In genomic region chr5:142922223-142922952, GRCh38 we compare ENCODE assay signal across 8 cellular contexts.
DNase-seq lines count a peak whose midpoint lies in the region; ATAC-seq, FAIRE-seq and TF ChIP-seq lines count a peak whose summit lies in the region.

No MANE protein-coding gene starts in this region.

- H3K36me3 Mint-ChIP-seq in CD4-positive, CD25-positive, alpha-beta regulatory T cell = peaks cover 19% of the 10 kb centered on the region

- H3K4me3 Mint-ChIP-seq in CD4-positive, CD25-positive, alpha-beta regulatory T cell = no peak overlapping the region

- H3K27ac ChIP-seq in CD4-positive, CD25-positive, alpha-beta regulatory T cell (ENCODE audit: insufficient read depth, low read length, poor library complexity, severe bottlenecking) = no peak overlapping the region
- H3K27ac ChIP-seq in RWPE1 = no peak overlapping the region

- H3K27me3 ChIP-seq in CD4-positive, CD25-positive, alpha-beta regulatory T cell (ENCODE audit: control insufficient read depth, insufficient read depth, low read length) = no peaks in the 10 kb centered on the region

- CTCF ChIA-PET in RWPE1 (lab: Yijun Ruan, JAX) = interaction anchor here (0.5 to 1.5 kb wide), 13 partner anchors 9 to 1165 kb away, joined by 3 to 5 read pairs (median 3); partner anchors contain the start of gene NR3C1

- H3K4me1 ChIP-seq in CD4-positive, CD25-positive, alpha-beta regulatory T cell (ENCODE audit: control insufficient read depth, insufficient read depth, low read length, poor library complexity, severe bottlenecking) = no peaks in the 10 kb centered on the region

- H3K36me3 ChIP-seq in CD4-positive, CD25-positive, alpha-beta regulatory T cell (ENCODE audit: control insufficient read depth, insufficient read depth, low read length) = no peaks in the 10 kb centered on the region

- H3K27ac Mint-ChIP-seq in CD4-positive, CD25-positive, alpha-beta regulatory T cell = peak overlapping the region in 1 of 3 donors; percentile 43

- no peaks in the 10 kb centered on the region for H3K9me3 Mint-ChIP-seq in CD4-positive, CD25-positive, alpha-beta regulatory T cell

- peak; percentile 69 for TF ChIP-seq CTCF in RWPE1 (conservative IDR thresholded peaks at IDR 0.05; ENCODE audit: low read depth)
- peak; percentile 46 for TF ChIP-seq CTCF in fibroblast of mammary gland (conservative IDR thresholded peaks at IDR 0.05; ENCODE audit: control insufficient read depth, insufficient read depth, low read depth, low read length)

- no peak overlapping the region for H3K4me3 ChIP-seq in CD4-positive, CD25-positive, alpha-beta regulatory T cell (ENCODE audit: low read depth, low read length)
- H3K4me3 ChIP-seq in fibroblast of mammary gland (ENCODE audit: control insufficient read depth, low read depth, low read length) = no peak overlapping the region

- peaks cover 7 to 15% (median 10%) of the 10 kb centered on the region in 4 donors for H3K4me1 Mint-ChIP-seq in CD4-positive, CD25-positive, alpha-beta regulatory T cell

- peak; percentile 60 for FAIRE-seq in GM19239 (lab: Jason Lieb, UNC)

- H3K27me3 Mint-ChIP-seq in CD4-positive, CD25-positive, alpha-beta regulatory T cell = no peaks in the 10 kb centered on the region

- DNase-seq in CD4-positive, CD25-positive, alpha-beta regulatory T cell = peak in 2 of 3 donors; percentile 15 to 48
- DNase-seq in GM19239 (ENCODE audit: insufficient read length, low spot score) (peak; percentile 8), HuH-7.5 (ENCODE audit: low spot score) (peak; percentile 12), RWPE1 (ENCODE audit: low spot score) (peak; percentile 52), fibroblast of mammary gland (ENCODE audit: low read depth) (peak; percentile 70), pons (ENCODE audit: low spot score) (peak; percentile 88), cortex of kidney (lab: John Stamatoyannopoulos, UW) (no peak)
- no peak for DNase-seq in stimulated activated CD8-positive, alpha-beta memory T cell treated with anti-CD3 and anti-CD28 coated beads, Interleukin-4, amount 100 ng/mL, for 48 hours

- H3K9me3 ChIP-seq in CD4-positive, CD25-positive, alpha-beta regulatory T cell (ENCODE audit: control insufficient read depth in 2 of 2, low read length in 2 of 2) = no peaks in the 10 kb centered on the region

- POLR2A ChIA-PET in RWPE1 (lab: Yijun Ruan, JAX; ENCODE audit: low non-redundant PET) = no interaction called here

- peak in 1 of 2 donors; percentile 50 for ATAC-seq in CD4-positive, CD25-positive, alpha-beta regulatory T cell (ENCODE audit: low read depth in 2 of 2)

Comparison
In these comparisons a context has a peak if more than half of its experiments do, and no peak if none do; other contexts are left out.
1. DNase-seq: peak in CD4-positive, CD25-positive, alpha-beta regulatory T cell (2 of 3), GM19239 (single experiment), HuH-7.5 (single experiment), RWPE1 (single experiment), fibroblast of mammary gland (single experiment) and pons (single experiment); none in stimulated activated CD8-positive, alpha-beta memory T cell treated with anti-CD3 and anti-CD28 coated beads, Interleukin-4, amount 100 ng/mL, for 48 hours (single experiment) and cortex of kidney (single experiment).